Comparison of ENCODE assay signal across 9 cellular contexts in the genomic region with DNA sequence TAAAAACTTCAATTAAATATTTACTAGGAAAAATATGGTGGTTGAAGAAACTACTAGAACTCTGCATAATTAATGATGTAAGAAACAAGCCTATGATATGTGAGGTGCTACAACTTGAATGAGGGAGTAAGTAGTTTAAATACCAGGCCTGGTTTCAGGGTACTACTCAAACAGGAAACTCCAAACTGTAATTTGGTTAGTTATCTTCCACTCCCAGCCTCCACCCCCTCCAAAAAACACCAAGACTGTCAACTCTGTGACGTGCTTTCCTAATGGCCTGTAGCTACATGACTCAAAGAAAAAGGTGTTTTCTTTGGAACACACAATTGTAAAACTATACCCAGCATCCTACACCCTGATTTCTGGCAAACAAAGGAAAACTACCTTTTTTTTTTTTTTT. TPM values are rescaled to one million over a fixed set of nuclear protein-coding genes. Genes with fewer than 3 reads are reported as not detected.
DNase-seq lines count a peak whose midpoint lies in the region; ATAC-seq and TF ChIP-seq lines count a peak whose summit lies in the region.
"Had no signal": no experiment of that assay in that cellular context is flagged by ENCODE, and none has a peak within 500 bp of the region (broad histone marks: within the 10 kb centered on the region; RNA-seq: fewer than 3 reads in every experiment).

No MANE protein-coding gene starts in this region.

- TF ChIP-seq CTCF in RWPE1 (conservative IDR thresholded peaks at IDR 0.05; ENCODE audit: low read depth), result no peak

- no peaks in the 10 kb centered on the region for H3K9me3 Mint-ChIP-seq in activated CD8-positive, alpha-beta memory T cell treated with anti-CD3 and anti-CD28 coated beads, Interleukin-2, amount 10 ng/mL, durations not matched to agents 7 days and 5 days (ENCODE audit: low read depth)
- H3K9me3 Mint-ChIP-seq in central memory CD8-positive, alpha-beta T cell, result no peaks in the 10 kb centered on the region

- POLR2A ChIA-PET in RWPE1 (lab: Yijun Ruan, JAX; ENCODE audit: low non-redundant PET), result no interaction called here

- no peak overlapping the region for H3K4me2 ChIP-seq in neuronal stem cell (ENCODE audit: insufficient read depth, low read length, poor library complexity, severe bottlenecking)

- H3K27me3 ChIP-seq in neuronal stem cell (ENCODE audit: control insufficient read depth in 3 of 3, insufficient read depth in 3 of 3, low read depth in 1 of 3, low read length in 3 of 3), result no peaks in the 10 kb centered on the region

- H3K36me3 Mint-ChIP-seq in activated CD8-positive, alpha-beta memory T cell treated with anti-CD3 and anti-CD28 coated beads, Interleukin-2, amount 10 ng/mL, durations not matched to agents 7 days and 5 days, result peaks cover 1% of the 10 kb centered on the region
- peaks cover 5% of the 10 kb centered on the region for H3K36me3 Mint-ChIP-seq in central memory CD8-positive, alpha-beta T cell (ENCODE audit: insufficient read depth)

- no peak overlapping the region for H2AK5ac ChIP-seq in neuronal stem cell (ENCODE audit: low read depth, low read length)

- H3K27ac Mint-ChIP-seq in activated CD8-positive, alpha-beta memory T cell treated with anti-CD3 and anti-CD28 coated beads, Interleukin-2, amount 10 ng/mL, durations not matched to agents 7 days and 5 days, result peak overlapping the region; percentile 83
- H3K27ac Mint-ChIP-seq in central memory CD8-positive, alpha-beta T cell (ENCODE audit: low read depth), result no peak overlapping the region

- peaks cover 24% of the 10 kb centered on the region for H3K4me1 Mint-ChIP-seq in activated CD8-positive, alpha-beta memory T cell treated with anti-CD3 and anti-CD28 coated beads, Interleukin-2, amount 10 ng/mL, durations not matched to agents 7 days and 5 days
- H3K4me1 Mint-ChIP-seq in central memory CD8-positive, alpha-beta T cell, result peaks cover 14% of the 10 kb centered on the region

- H2BK120ac ChIP-seq in neuronal stem cell (ENCODE audit: low read depth, low read length), result no peak overlapping the region

- H3K36me3 ChIP-seq in neuronal stem cell (replicated peaks in 1 of 2; ENCODE audit: control insufficient read depth in 2 of 2, insufficient read depth in 2 of 2, low read length in 2 of 2), result peaks cover 0 to 27% of the 10 kb centered on the region in 2 donors

- H3K9me3 ChIP-seq in neuronal stem cell (replicated peaks in 1 of 2; ENCODE audit: control insufficient read depth in 2 of 2, insufficient read depth in 1 of 2, low read depth in 1 of 2, low read length in 2 of 2), result no peaks in the 10 kb centered on the region

- H2BK15ac ChIP-seq in neuronal stem cell (ENCODE audit: low read length), result no peak overlapping the region

- H3K4me3 ChIP-seq in neuronal stem cell (ENCODE audit: low read length in 2 of 2), result no peak overlapping the region

- CTCF ChIA-PET in activated CD8-positive, alpha-beta memory T cell treated with anti-CD3 and anti-CD28 coated beads, Interleukin-2, amount 10 ng/mL, durations not matched to agents 7 days and 5 days (lab: Charles Lee), result no interaction called here
- CTCF ChIA-PET in RWPE1 (lab: Yijun Ruan, JAX), result interaction anchor here (0.6 kb wide), 1 partner anchor 32 kb away, joined by 3 read pairs; no protein-coding TSS in a partner anchor

- H3K18ac ChIP-seq in neuronal stem cell (ENCODE audit: low read length), result no peak overlapping the region

- no CpG with 5 or more reads among the region's 1 CpG for WGBS in neuronal stem cell (ENCODE audit: extremely low coverage in 2 of 2, insufficient read length in 2 of 2, insufficient replicate concordance in 1 of 2), 2 donors

- DNase-seq in activated CD8-positive, alpha-beta memory T cell treated with anti-CD3 and anti-CD28 coated beads, Interleukin-2, amount 10 ng/mL, durations not matched to agents 7 days and 5 days, result peak; percentile 79
- no peak for DNase-seq in activated CD8-positive, alpha-beta memory T cell treated with anti-CD3 and anti-CD28 coated beads, Interleukin-2, amount 50 U/mL, for 4 hours
- DNase-seq in RWPE1 (ENCODE audit: low spot score), result peak; percentile 79
- no peak for DNase-seq in central memory CD8-positive, alpha-beta T cell (ENCODE audit: low spot score in 2 of 2)
- DNase-seq in stimulated activated naive CD4-positive, alpha-beta T cell treated with Interleukin-2 at 50 U/mL for 16 hours (lab: John Stamatoyannopoulos, UW), result peak; percentile 16
- DNase-seq in neuronal stem cell (ENCODE audit: low spot score), result no peak
- no peak for DNase-seq in activated gamma-delta T cell (lab: John Stamatoyannopoulos, UW)
- DNase-seq: anterior cingulate cortex had no signal

- H3K23ac ChIP-seq in neuronal stem cell (ENCODE audit: low read depth, low read length, poor library complexity), result no peak overlapping the region

- H3K27ac ChIP-seq in RWPE1 (peak overlapping the region; percentile 80), neuronal stem cell (replicated peaks; ENCODE audit: low read length) (no peak overlapping the region)

- H3K4me3 Mint-ChIP-seq in activated CD8-positive, alpha-beta memory T cell treated with anti-CD3 and anti-CD28 coated beads, Interleukin-2, amount 10 ng/mL, durations not matched to agents 7 days and 5 days, result peak overlapping the region; percentile 6
- H3K4me3 Mint-ChIP-seq in central memory CD8-positive, alpha-beta T cell, result no peak overlapping the region

- no peak overlapping the region for H3K4ac ChIP-seq in neuronal stem cell (ENCODE audit: low read length)

- H2BK5ac ChIP-seq in neuronal stem cell (ENCODE audit: low read length), result no peak overlapping the region

- H3K14ac ChIP-seq in neuronal stem cell (ENCODE audit: low read length), result no peak overlapping the region

- no peak overlapping the region for H3K9ac ChIP-seq in neuronal stem cell (ENCODE audit: low read depth, low read length, poor library complexity)

- no peak overlapping the region for H4K91ac ChIP-seq in neuronal stem cell (ENCODE audit: low read depth, low read length, poor library complexity)

- H4K8ac ChIP-seq in neuronal stem cell (ENCODE audit: low read depth, low read length), result no peak overlapping the region

- no peaks in the 10 kb centered on the region for H3K4me1 ChIP-seq in neuronal stem cell (ENCODE audit: control insufficient read depth in 2 of 2, insufficient read depth in 1 of 2, low read depth in 1 of 2, low read length in 2 of 2)

- no peak overlapping the region for H2AFZ ChIP-seq in neuronal stem cell (ENCODE audit: low read length)

- H3K79me1 ChIP-seq in neuronal stem cell (ENCODE audit: low read depth, low read length), result no peaks in the 10 kb centered on the region

- ATAC-seq in activated CD8-positive, alpha-beta memory T cell treated with anti-CD3 and anti-CD28 coated beads, Interleukin-2, amount 10 ng/mL, durations not matched to agents 7 days and 5 days, result peak; percentile 91
- peak; percentile 73 for ATAC-seq in central memory CD8-positive, alpha-beta T cell (replicated peaks; ENCODE audit: extremely low read depth, poor library complexity, severe bottlenecking)
- ATAC-seq in HG03571 (IDR thresholded peaks at IDR 0.05; ENCODE audit: unreplicated experiment), result no peak

- no peaks in the 10 kb centered on the region for H3K27me3 Mint-ChIP-seq in activated CD8-positive, alpha-beta memory T cell treated with anti-CD3 and anti-CD28 coated beads, Interleukin-2, amount 10 ng/mL, durations not matched to agents 7 days and 5 days
- no peaks in the 10 kb centered on the region for H3K27me3 Mint-ChIP-seq in central memory CD8-positive, alpha-beta T cell

- H2BK12ac ChIP-seq in neuronal stem cell (ENCODE audit: low read length), result no peak overlapping the region

RNA-seq across cellular contexts. Expression of a gene that starts 55.9 kb away (rescaled TPM):
- 10 to 100 TPM; 61.4 to 77.6 TPM for total RNA-seq in activated CD8-positive, alpha-beta memory T cell treated with anti-CD3 and anti-CD28 coated beads, Interleukin-2, amount 10 ng/mL, durations not matched to agents 7 days and 5 days
- polyA plus RNA-seq in neuronal stem cell (2013, experiment 1 of 2), result 43.1 TPM
- 42.3 TPM for polyA plus RNA-seq in neuronal stem cell (2013, experiment 2 of 2)

Comparison
In these comparisons a context has a peak if more than half of its experiments do, and no peak if none do; other contexts are left out.
1. DNase-seq: peak in activated CD8-positive, alpha-beta memory T cell treated with anti-CD3 and anti-CD28 coated beads, Interleukin-2, amount 10 ng/mL, durations not matched to agents 7 days and 5 days (single experiment), RWPE1 (single experiment) and stimulated activated naive CD4-positive, alpha-beta T cell treated with Interleukin-2 at 50 U/mL for 16 hours (single experiment); none in activated CD8-positive, alpha-beta memory T cell treated with anti-CD3 and anti-CD28 coated beads, Interleukin-2, amount 50 U/mL, for 4 hours (single experiment), central memory CD8-positive, alpha-beta T cell (0 of 2), neuronal stem cell (single experiment) and activated gamma-delta T cell (single experiment).